20 cellular contexts compared by ENCODE assay signal in genomic region chr6:92564393-92564792, GRCh38.
DNase-seq lines count a peak whose midpoint lies in the region; ATAC-seq and TF ChIP-seq lines count a peak whose summit lies in the region.
"Had no signal": no experiment of that assay in that cellular context is flagged by ENCODE, and none has a peak within 500 bp of the region (broad histone marks: within the 10 kb centered on the region; RNA-seq: fewer than 3 reads in every experiment).

No MANE protein-coding gene starts in this region.

- TF ChIP-seq POLR2A in heart left ventricle (IDR thresholded peaks at IDR 0.05) = no peak

- H3K18ac ChIP-seq in neuronal stem cell (ENCODE audit: low read length) = no peak overlapping the region
- H3K18ac ChIP-seq in H9 (ENCODE audit: insufficient read length, low read depth, low read length) = no peak overlapping the region

- H4K8ac ChIP-seq in neuronal stem cell (ENCODE audit: low read depth, low read length) (no peak overlapping the region), H9 (replicated peaks; ENCODE audit: insufficient read length, low read depth, low read length) (no peak overlapping the region)

- H3K4me3 ChIP-seq in right atrium auricular region (no peak overlapping the region), heart left ventricle (no peak overlapping the region), right cardiac atrium (ENCODE audit: low read length) (no peak overlapping the region), neuronal stem cell (ENCODE audit: low read length in 2 of 2) (no peak overlapping the region)
- H3K4me3 ChIP-seq: A549, GM23338 had no signal

- H3K27ac Mint-ChIP-seq in H9 = no peak overlapping the region; a peak in 1 of 7 replicates
- H3K27ac Mint-ChIP-seq: CD4-positive, alpha-beta memory T cell had no signal

- H3K36me3 ChIP-seq in right atrium auricular region (no peaks in the 10 kb centered on the region), heart left ventricle (no peaks in the 10 kb centered on the region), neuronal stem cell (replicated peaks in 1 of 2; ENCODE audit: control insufficient read depth in 2 of 2, insufficient read depth in 2 of 2, low read length in 2 of 2) (no peaks in the 10 kb centered on the region)

- intact Hi-C loops in Right ventricle myocardium superior (cut with DNase I) = no loop called here
- intact Hi-C loops in heart left ventricle (cut with DNase I) = no loop called here
- intact Hi-C loops in right cardiac atrium (cut with DNase I) = no loop called here

- H2BK15ac ChIP-seq in neuronal stem cell (ENCODE audit: low read length) = no peak overlapping the region
- no peak overlapping the region for H2BK15ac ChIP-seq in H9 (ENCODE audit: low read depth, low read length)

- H3K79me1 ChIP-seq in neuronal stem cell (ENCODE audit: low read depth, low read length) = no peaks in the 10 kb centered on the region
- no peaks in the 10 kb centered on the region for H3K79me1 ChIP-seq in H9 (ENCODE audit: insufficient read depth, low read depth, low read length, poor library complexity, severe bottlenecking)

- H2BK12ac ChIP-seq in neuronal stem cell (ENCODE audit: low read length) (no peak overlapping the region), H9 (ENCODE audit: insufficient read length, low read depth, low read length) (no peak overlapping the region)

- H3K56ac ChIP-seq in H9 (ENCODE audit: insufficient read length, low read depth, low read length) = no peak overlapping the region

- H3K4me1 Mint-ChIP-seq in H9 = no peaks in the 10 kb centered on the region
- H3K4me1 Mint-ChIP-seq: CD4-positive, alpha-beta memory T cell; GM23338 had no signal

- no peak overlapping the region for H4K5ac ChIP-seq in H9 (ENCODE audit: insufficient read length, low read depth, low read length)

- no peaks in the 10 kb centered on the region for H3K27me3 Mint-ChIP-seq in H9 (ENCODE audit: low read depth)
- H3K27me3 Mint-ChIP-seq: CD4-positive, alpha-beta memory T cell had no signal

- TF ChIP-seq CTCF in right atrium auricular region (IDR thresholded peaks at IDR 0.05) (no peak), heart left ventricle (IDR thresholded peaks at IDR 0.05) (no peak), H9 (conservative IDR thresholded peaks at IDR 0.05) (no peak)

- H3K9me3 ChIP-seq in right atrium auricular region (no peaks in the 10 kb centered on the region), heart left ventricle (no peaks in the 10 kb centered on the region), right cardiac atrium (ENCODE audit: control insufficient read depth, low read length) (no peaks in the 10 kb centered on the region), neuronal stem cell (replicated peaks in 1 of 2; ENCODE audit: control insufficient read depth in 2 of 2, insufficient read depth in 1 of 2, low read depth in 1 of 2, low read length in 2 of 2) (no peaks in the 10 kb centered on the region), H9 (ENCODE audit: control insufficient read depth, low read depth, low read length) (no peaks in the 10 kb centered on the region)
- H3K9me3 ChIP-seq: A549 had no signal

- no peak for DNase-seq in Right ventricle myocardium superior
- no peak for DNase-seq in right atrium auricular region (ENCODE audit: low spot score)
- DNase-seq in heart left ventricle = no peak
- no peak for DNase-seq in right cardiac atrium
- no peak for DNase-seq in neuronal stem cell (ENCODE audit: low spot score)
- no peak for DNase-seq in GOT3 (lab: John Stamatoyannopoulos, UW)
- DNase-seq in NCI-H128 (lab: John Stamatoyannopoulos, UW; ENCODE audit: unreplicated experiment) = no peak
- no peak for DNase-seq in H9
- DNase-seq: 8988T; ACHN; C1 segment of cervical spinal cord; Calu3; CD4-positive, alpha-beta memory T cell; COR-L47; DMS53; DMS79 treated with DMSO at 0.1 percent for 48 hours; GF-D8; HCEC 1CT had no signal

- no peak overlapping the region for H3K27ac ChIP-seq in right atrium auricular region
- peak overlapping the region in 2 of 12 donors; percentile 32 to 41 for H3K27ac ChIP-seq in heart left ventricle
- no peak overlapping the region for H3K27ac ChIP-seq in right cardiac atrium (ENCODE audit: low read length)
- H3K27ac ChIP-seq in neuronal stem cell (replicated peaks; ENCODE audit: low read length) = no peak overlapping the region
- H3K27ac ChIP-seq in H9 (ENCODE audit: insufficient read length, low read depth, low read length) = no peak overlapping the region
- H3K27ac ChIP-seq: A549 had no signal

- no peaks in the 10 kb centered on the region for H3K36me3 Mint-ChIP-seq in H9 (ENCODE audit: insufficient read depth in 1 of 3, low read depth in 3 of 3)
- H3K36me3 Mint-ChIP-seq: CD4-positive, alpha-beta memory T cell had no signal

- H3K4me2 ChIP-seq in neuronal stem cell (ENCODE audit: insufficient read depth, low read length, poor library complexity, severe bottlenecking) (no peak overlapping the region), H9 (ENCODE audit: insufficient read depth, insufficient read length, low read length) (no peak overlapping the region)
- H3K4me2 ChIP-seq: A549, GM23338 had no signal

- H3K9ac ChIP-seq in neuronal stem cell (ENCODE audit: low read depth, low read length, poor library complexity) = no peak overlapping the region
- no peak overlapping the region for H3K9ac ChIP-seq in H9 (ENCODE audit: extremely low read depth, insufficient read length, low read length)

- H3K4me1 ChIP-seq in right atrium auricular region (peaks cover 0 to 7% of the 10 kb centered on the region in 2 donors), heart left ventricle (peaks cover 0 to 8% (median 0%) of the 10 kb centered on the region in 12 donors), right cardiac atrium (ENCODE audit: control insufficient read depth, insufficient read depth, low read length) (no peaks in the 10 kb centered on the region), neuronal stem cell (ENCODE audit: control insufficient read depth in 2 of 2, insufficient read depth in 1 of 2, low read depth in 1 of 2, low read length in 2 of 2) (no peaks in the 10 kb centered on the region), H9 (ENCODE audit: insufficient read depth, low read length) (no peaks in the 10 kb centered on the region)
- H3K4me1 ChIP-seq: A549 had no signal

- peak; percentile 59 for ATAC-seq in Right ventricle myocardium superior (ENCODE audit: poor library complexity)
- peak; percentile 95 to 99 (median 98) for ATAC-seq in heart left ventricle
- peak; percentile 84 to 95 for ATAC-seq in right cardiac atrium
- ATAC-seq: A549, GM23338 had no signal

- no peaks in the 10 kb centered on the region for H3K9me3 Mint-ChIP-seq in H9
- H3K9me3 Mint-ChIP-seq: GM23338 had no signal

- H3K23ac ChIP-seq in neuronal stem cell (ENCODE audit: low read depth, low read length, poor library complexity) = no peak overlapping the region
- H3K23ac ChIP-seq in H9 (ENCODE audit: insufficient read length, low read depth, low read length) = no peak overlapping the region

- no peak overlapping the region for H3T11ph ChIP-seq in H9 (ENCODE audit: low read length)

- no peak overlapping the region for H2BK20ac ChIP-seq in H9 (ENCODE audit: low read depth, low read length, poor library complexity, severe bottlenecking)

- no peak overlapping the region for H3K4ac ChIP-seq in neuronal stem cell (ENCODE audit: low read length)
- no peak overlapping the region for H3K4ac ChIP-seq in H9 (ENCODE audit: low read depth, low read length)

- H3K14ac ChIP-seq in neuronal stem cell (ENCODE audit: low read length) (no peak overlapping the region), H9 (ENCODE audit: insufficient read depth, low read length) (no peak overlapping the region)

- H2AFZ ChIP-seq in neuronal stem cell (ENCODE audit: low read length) (peak overlapping the region; percentile 37), H9 (ENCODE audit: low read length) (no peak overlapping the region)
- H2AFZ ChIP-seq: GM23338 had no signal

- H3K79me2 ChIP-seq in H9 (ENCODE audit: insufficient read depth, low read length) = no peaks in the 10 kb centered on the region

- H3K27me3 ChIP-seq in right atrium auricular region (no peaks in the 10 kb centered on the region), heart left ventricle (no peaks in the 10 kb centered on the region), right cardiac atrium (ENCODE audit: control insufficient read depth, insufficient read depth) (no peaks in the 10 kb centered on the region), neuronal stem cell (ENCODE audit: control insufficient read depth in 3 of 3, insufficient read depth in 3 of 3, low read depth in 1 of 3, low read length in 3 of 3) (no peaks in the 10 kb centered on the region), H9 (ENCODE audit: insufficient read depth, low read length) (no peaks in the 10 kb centered on the region)

- H2BK5ac ChIP-seq in neuronal stem cell (ENCODE audit: low read length) = no peak overlapping the region
- H2BK5ac ChIP-seq in H9 (ENCODE audit: insufficient read length, low read length) = no peak overlapping the region

- H4K91ac ChIP-seq in neuronal stem cell (ENCODE audit: low read depth, low read length, poor library complexity) = no peak overlapping the region
- no peak overlapping the region for H4K91ac ChIP-seq in H9 (ENCODE audit: insufficient read length, low read depth, low read length)

- H3K23me2 ChIP-seq in H9 (ENCODE audit: insufficient read length, low read depth, low read length, poor library complexity, severe bottlenecking) = no peaks in the 10 kb centered on the region

- no peak overlapping the region for H3K4me3 Mint-ChIP-seq in H9
- H3K4me3 Mint-ChIP-seq: CD4-positive, alpha-beta memory T cell; GM23338 had no signal

- no peaks in the 10 kb centered on the region for H4K20me1 ChIP-seq in H9 (ENCODE audit: control insufficient read depth, insufficient read depth, insufficient read length)

- 21 to 42% (median 25%) methylated on average over 4 of the region's 4 CpGs for WGBS in heart left ventricle, 4 donors
- WGBS in right cardiac atrium = 29% methylated on average over 4 of the region's 4 CpGs
- WGBS in neuronal stem cell (ENCODE audit: extremely low coverage in 2 of 2, insufficient read length in 2 of 2, insufficient replicate concordance in 1 of 2), 2 donors = no CpG with 5 or more reads among the region's 4 CpGs
- WGBS in H9 (ENCODE audit: extremely low coverage, insufficient read length, low lambda C conversion rate) = no CpG with 5 or more reads among the region's 4 CpGs

- H2BK120ac ChIP-seq in neuronal stem cell (ENCODE audit: low read depth, low read length) (no peak overlapping the region), H9 (ENCODE audit: low read depth, low read length, poor library complexity, severe bottlenecking) (no peak overlapping the region)

- H2AK5ac ChIP-seq in neuronal stem cell (ENCODE audit: low read depth, low read length) = no peak overlapping the region
- H2AK5ac ChIP-seq in H9 (ENCODE audit: insufficient read length, low read length) = no peak overlapping the region
